Comparison of ENCODE assay signal across 8 cellular contexts in the genomic region with DNA sequence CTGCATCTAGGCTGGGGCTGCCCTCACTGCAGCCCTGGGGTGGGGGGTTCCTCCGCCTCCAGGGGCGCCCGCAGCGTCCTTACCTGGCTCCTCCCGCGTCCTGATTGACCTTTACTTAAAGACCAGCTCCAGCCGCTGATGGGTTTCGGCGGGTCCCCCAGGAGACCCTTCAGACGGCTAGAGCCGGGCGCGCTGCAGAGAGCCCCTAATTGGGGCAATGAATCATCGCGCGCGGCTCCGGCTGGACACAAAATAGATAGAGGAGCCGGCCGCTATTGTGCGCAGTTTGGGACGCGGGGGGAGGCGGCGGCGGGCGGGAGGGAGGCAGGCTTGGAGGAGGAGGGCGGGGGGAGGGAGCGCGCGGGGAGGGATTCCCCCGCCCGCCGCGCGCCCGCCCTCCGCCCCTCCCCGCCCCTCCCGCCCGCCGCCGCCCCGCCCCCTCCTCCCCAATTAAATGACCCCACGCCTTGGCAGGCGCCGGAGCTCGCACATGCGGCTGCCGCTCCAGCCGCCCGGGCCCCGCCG. TPM values are rescaled to one million over a fixed set of nuclear protein-coding genes. Genes with fewer than 3 reads are reported as not detected.
DNase-seq lines count a peak whose midpoint lies in the region; ATAC-seq and TF ChIP-seq lines count a peak whose summit lies in the region.

No MANE protein-coding gene starts in this region.

- H3K9ac ChIP-seq in adipocyte (ENCODE audit: low read length) = peak overlapping the region; percentile 55

- TF ChIP-seq CTCF in GM10266 (IDR thresholded peaks at IDR 0.05; ENCODE audit: control insufficient read depth, insufficient read depth, low read depth, missing control alignments) = no peak

- no peak overlapping the region for H3K27ac ChIP-seq in thymus (ENCODE audit: low read depth)

- no peaks in the 10 kb centered on the region for H3K36me3 ChIP-seq in adipocyte (ENCODE audit: control insufficient read depth, insufficient read depth, low read length, severe bottlenecking)
- H3K36me3 ChIP-seq in thymus (ENCODE audit: control insufficient read depth, insufficient read depth) = no peaks in the 10 kb centered on the region

- peak; percentile 99 for DNase-seq in 8988T
- DNase-seq in GM10266 (ENCODE audit: extremely low spot score) = peak; percentile 90
- DNase-seq in adipocyte (ENCODE audit: low read depth) = peak; percentile 81
- peak; percentile 86 for DNase-seq in iPS-NIHi7 (ENCODE audit: extremely low spot score)

- H3K9me3 ChIP-seq in adipocyte (ENCODE audit: control insufficient read depth, low read length) (no peaks in the 10 kb centered on the region), thymus (ENCODE audit: control insufficient read depth) (no peaks in the 10 kb centered on the region)

- WGBS in thymus = 9% methylated on average over 51 of the region's 54 CpGs

- no peaks in the 10 kb centered on the region for H3K27me3 ChIP-seq in adipocyte (replicated peaks; ENCODE audit: control insufficient read depth, insufficient read depth, low read length)
- H3K27me3 ChIP-seq in thymus (ENCODE audit: control insufficient read depth, insufficient read depth) = peaks cover 56% of the 10 kb centered on the region

- H3K4me1 ChIP-seq in adipocyte (ENCODE audit: control insufficient read depth, insufficient read depth, low read length) (peaks cover 62% of the 10 kb centered on the region), thymus (ENCODE audit: control insufficient read depth, insufficient read depth, low read length) (peaks cover 2% of the 10 kb centered on the region)

- peak overlapping the region; percentile 68 for H3K4me3 ChIP-seq in adipocyte (ENCODE audit: low read length)
- peak overlapping the region; percentile 45 for H3K4me3 ChIP-seq in thymus (ENCODE audit: low read length)

- ATAC-seq in GM18870 (IDR thresholded peaks at IDR 0.05; ENCODE audit: unreplicated experiment) (no peak), GM18502 (IDR thresholded peaks at IDR 0.05; ENCODE audit: poor library complexity, unreplicated experiment) (no peak), HG03342 (IDR thresholded peaks at IDR 0.05; ENCODE audit: unreplicated experiment) (no peak)

RNA-seq across cellular contexts. Expression of a gene that starts 56.5 kb away (rescaled TPM):
- 0.46 TPM for polyA plus RNA-seq in thymus
